In genomic region chr14:69263364-69263763, GRCh38 we compare ENCODE assay signal across 8 cellular contexts. TPM values are rescaled to one million over a fixed set of nuclear protein-coding genes. Genes with fewer than 3 reads are reported as not detected.
A peak's percentile ranks its signal among the peaks of the same experiment; 100 is the strongest.
DNase-seq lines count a peak whose midpoint lies in the region; ATAC-seq and TF ChIP-seq lines count a peak whose summit lies in the region.

No MANE protein-coding gene starts in this region.

- peaks cover 14% of the 10 kb centered on the region for H3K9me3 Mint-ChIP-seq in glutamatergic neuron (ENCODE audit: unreplicated experiment)

- TF ChIP-seq CTCF in glutamatergic neuron (IDR thresholded peaks at IDR 0.05; ENCODE audit: partially characterized antibody, unreplicated experiment): no peak
- TF ChIP-seq CTCF in suprapubic skin (IDR thresholded peaks at IDR 0.05): no peak

- DNase-seq in HS-27A (ENCODE audit: low read depth) (peak; percentile 83), T1000 (lab: John Stamatoyannopoulos, UW) (peak; percentile 87), glutamatergic neuron (peak; percentile 70), suprapubic skin (ENCODE audit: low spot score in 2 of 2) (peak; percentile 83 to 89), MV-4-11 (lab: John Stamatoyannopoulos, UW) (no peak), NCI-H748 treated with DMSO at 0.1 percent for 48 hours (lab: John Stamatoyannopoulos, UW) (no peak)
- no peak for DNase-seq in stimulated activated naive CD4-positive, alpha-beta T cell treated with Interleukin-2 at 50 U/mL for 16 hours (lab: John Stamatoyannopoulos, UW)

- H3K4me1 Mint-ChIP-seq in glutamatergic neuron (ENCODE audit: low read depth, unreplicated experiment): peaks cover 42% of the 10 kb centered on the region

- peaks cover 5% of the 10 kb centered on the region for H3K36me3 Mint-ChIP-seq in glutamatergic neuron (ENCODE audit: unreplicated experiment)

- H3K4me3 Mint-ChIP-seq in glutamatergic neuron (ENCODE audit: unreplicated experiment): peak overlapping the region; percentile 81

- H3K27me3 Mint-ChIP-seq in glutamatergic neuron (ENCODE audit: unreplicated experiment): peaks cover 17% of the 10 kb centered on the region

- WGBS in suprapubic skin: 66% methylated on average over 6 of the region's 6 CpGs

- H3K27ac ChIP-seq in suprapubic skin: peak overlapping the region; percentile 51

- no peak for TF ChIP-seq POLR2A in suprapubic skin (IDR thresholded peaks at IDR 0.05)

- no peak for TF ChIP-seq EP300 in suprapubic skin (IDR thresholded peaks at IDR 0.05)

- H3K27ac Mint-ChIP-seq in glutamatergic neuron (ENCODE audit: unreplicated experiment): peak overlapping the region; percentile 57

- H3K36me3 ChIP-seq in suprapubic skin: no peaks in the 10 kb centered on the region

- H3K4me1 ChIP-seq in suprapubic skin: peaks cover 32% of the 10 kb centered on the region

- no peak for ATAC-seq in HG03139 (IDR thresholded peaks at IDR 0.05; ENCODE audit: unreplicated experiment)

- H3K27me3 ChIP-seq in suprapubic skin: peaks cover 53% of the 10 kb centered on the region

- H3K9me3 ChIP-seq in suprapubic skin: no peaks in the 10 kb centered on the region

- H3K4me3 ChIP-seq in suprapubic skin: no peak overlapping the region

RNA-seq across cellular contexts. Expression of gene GALNT16, which starts 3.4 kb away (rescaled TPM):
- total RNA-seq in glutamatergic neuron (ENCODE audit: unreplicated experiment): 124 TPM
- total RNA-seq in suprapubic skin: 1 to 10 TPM; 2.1 to 4.6 (median 3.4) TPM

Comparison
In these comparisons a context has a peak if more than half of its experiments do, and no peak if none do; other contexts are left out.
1. DNase-seq: peak in HS-27A (single experiment), T1000 (single experiment), glutamatergic neuron (single experiment) and suprapubic skin (2 of 2); none in MV-4-11 (single experiment), stimulated activated naive CD4-positive, alpha-beta T cell treated with Interleukin-2 at 50 U/mL for 16 hours (single experiment) and NCI-H748 treated with DMSO at 0.1 percent for 48 hours (single experiment).
2. RNA of gene GALNT16, which starts 3.4 kb away (total RNA-seq): 124 TPM in glutamatergic neuron (single experiment); 2.1 to 4.6 TPM in suprapubic skin; every median in the first group is over 10 times any median in the second.